ENCODE assay signal across 23 cellular contexts in genomic region chr7:102227371-102227770, GRCh38.
"Had no signal": no experiment of that assay in that cellular context is flagged by ENCODE, and none has a peak within 500 bp of the region (broad histone marks: within the 10 kb centered on the region; RNA-seq: fewer than 3 reads in every experiment).

No MANE protein-coding gene starts in this region.

- H3K9me3 Mint-ChIP-seq: immature natural killer cell; memory B cell; naive thymus-derived CD4-positive, alpha-beta T cell; stimulated activated naive B cell treated with anti-CD40 and anti-IgM and Interleukin-4, amounts not matched to agents 10 μg/mL and 1 μg/mL and 100 μg/mL, for 72 hours had no signal

- DNase-seq: hypothalamus; immature natural killer cell; kidney; left colon; midbrain; mucosa of descending colon; naive thymus-derived CD4-positive, alpha-beta T cell; ovary; posterior cingulate gyrus; retina; stimulated activated CD4-positive, alpha-beta T cell treated with anti-CD3 and anti-CD28 coated beads, Interleukin-12 subunit alpha, Interleukin-12 subunit beta, amount 100 ng/mL, for 4 hours; stimulated activated CD4-positive, alpha-beta T cell treated with anti-CD3 and anti-CD28 coated beads, Interleukin-15, amount 100 ng/mL, for 24 hours; stimulated activated CD4-positive, alpha-beta T cell treated with anti-CD3 and anti-CD28 coated beads, Interleukin-2, amount 100 ng/mL, for 24 hours; stimulated activated CD4-positive, alpha-beta T cell treated with anti-CD3 and anti-CD28 coated beads, Interleukin-4, amount 100 ng/mL, for 1 hour; stimulated activated naive B cell treated with anti-CD40 and anti-IgM and Interleukin-4, amounts not matched to agents 10 μg/mL and 1 μg/mL and 100 μg/mL, for 72 hours; stimulated activated naive CD8-positive, alpha-beta T cell treated with anti-CD3 and anti-CD28 coated beads, Interleukin-15, Interleukin-2, amounts not matched to agents 100 U/mL and 50 U/mL, for 24 hours; stomach; testis; thyroid gland; transverse colon had no signal

- H3K4me3 Mint-ChIP-seq: immature natural killer cell; memory B cell; naive thymus-derived CD4-positive, alpha-beta T cell; stimulated activated naive B cell treated with anti-CD40 and anti-IgM and Interleukin-4, amounts not matched to agents 10 μg/mL and 1 μg/mL and 100 μg/mL, for 72 hours had no signal

- H3K4me1 Mint-ChIP-seq: memory B cell; stimulated activated naive B cell treated with anti-CD40 and anti-IgM and Interleukin-4, amounts not matched to agents 10 μg/mL and 1 μg/mL and 100 μg/mL, for 72 hours had no signal

- ATAC-seq: left colon; left lung; mucosa of descending colon; naive thymus-derived CD4-positive, alpha-beta T cell; sciatic nerve; stimulated activated naive B cell treated with anti-CD40 and anti-IgM and Interleukin-4, amounts not matched to agents 10 μg/mL and 1 μg/mL and 100 μg/mL, for 72 hours; stimulated activated naive CD8-positive, alpha-beta T cell treated with anti-CD3 and anti-CD28 coated beads, Interleukin-15, Interleukin-2, amounts not matched to agents 100 U/mL and 50 U/mL, for 24 hours had no signal

- H3K27ac Mint-ChIP-seq: immature natural killer cell; memory B cell; naive thymus-derived CD4-positive, alpha-beta T cell; stimulated activated naive B cell treated with anti-CD40 and anti-IgM and Interleukin-4, amounts not matched to agents 10 μg/mL and 1 μg/mL and 100 μg/mL, for 72 hours had no signal

- H3K27me3 Mint-ChIP-seq: memory B cell; naive thymus-derived CD4-positive, alpha-beta T cell; stimulated activated naive B cell treated with anti-CD40 and anti-IgM and Interleukin-4, amounts not matched to agents 10 μg/mL and 1 μg/mL and 100 μg/mL, for 72 hours had no signal
